ENCODE assay signal across 1 cellular context in the genomic region with DNA sequence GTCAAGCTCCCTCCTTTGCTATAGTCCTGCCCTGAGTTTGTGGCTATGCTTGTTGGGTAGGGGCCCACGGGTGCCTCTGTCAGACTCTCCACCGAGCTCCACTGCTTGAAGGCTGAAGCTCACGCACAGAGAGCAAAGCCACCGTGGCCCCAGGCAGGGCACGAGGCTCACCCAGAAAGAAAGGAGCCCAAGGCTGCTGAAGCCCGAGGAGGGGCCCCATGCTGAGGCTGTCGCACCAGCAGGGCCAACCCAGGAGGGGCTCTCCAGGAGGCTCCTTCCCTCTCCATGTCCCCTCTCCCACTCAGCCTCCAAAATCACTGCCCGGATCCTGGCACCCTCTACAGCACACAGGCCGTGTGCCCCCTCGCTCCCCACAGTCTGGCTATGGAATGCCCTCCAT.
TF ChIP-seq lines count a peak whose summit lies in the region.

No MANE protein-coding gene starts in this region.

TF ChIP-seq in GM12878, 131 proteins besides CTCF, POLR2A, EP300 and RAD21 (continued from another document):
- TF ChIP-seq, protein P1, sequence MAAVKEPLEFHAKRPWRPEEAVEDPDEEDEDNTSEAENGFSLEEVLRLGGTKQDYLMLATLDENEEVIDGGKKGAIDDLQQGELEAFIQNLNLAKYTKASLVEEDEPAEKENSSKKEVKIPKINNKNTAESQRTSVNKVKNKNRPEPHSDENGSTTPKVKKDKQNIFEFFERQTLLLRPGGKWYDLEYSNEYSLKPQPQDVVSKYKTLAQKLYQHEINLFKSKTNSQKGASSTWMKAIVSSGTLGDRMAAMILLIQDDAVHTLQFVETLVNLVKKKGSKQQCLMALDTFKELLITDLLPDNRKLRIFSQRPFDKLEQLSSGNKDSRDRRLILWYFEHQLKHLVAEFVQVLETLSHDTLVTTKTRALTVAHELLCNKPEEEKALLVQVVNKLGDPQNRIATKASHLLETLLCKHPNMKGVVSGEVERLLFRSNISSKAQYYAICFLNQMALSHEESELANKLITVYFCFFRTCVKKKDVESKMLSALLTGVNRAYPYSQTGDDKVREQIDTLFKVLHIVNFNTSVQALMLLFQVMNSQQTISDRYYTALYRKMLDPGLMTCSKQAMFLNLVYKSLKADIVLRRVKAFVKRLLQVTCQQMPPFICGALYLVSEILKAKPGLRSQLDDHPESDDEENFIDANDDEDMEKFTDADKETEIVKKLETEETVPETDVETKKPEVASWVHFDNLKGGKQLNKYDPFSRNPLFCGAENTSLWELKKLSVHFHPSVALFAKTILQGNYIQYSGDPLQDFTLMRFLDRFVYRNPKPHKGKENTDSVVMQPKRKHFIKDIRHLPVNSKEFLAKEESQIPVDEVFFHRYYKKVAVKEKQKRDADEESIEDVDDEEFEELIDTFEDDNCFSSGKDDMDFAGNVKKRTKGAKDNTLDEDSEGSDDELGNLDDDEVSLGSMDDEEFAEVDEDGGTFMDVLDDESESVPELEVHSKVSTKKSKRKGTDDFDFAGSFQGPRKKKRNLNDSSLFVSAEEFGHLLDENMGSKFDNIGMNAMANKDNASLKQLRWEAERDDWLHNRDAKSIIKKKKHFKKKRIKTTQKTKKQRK (IDR thresholded peaks at IDR 0.05; ENCODE audit: low read depth, low read length) = no peak
- TF ChIP-seq, protein P2, sequence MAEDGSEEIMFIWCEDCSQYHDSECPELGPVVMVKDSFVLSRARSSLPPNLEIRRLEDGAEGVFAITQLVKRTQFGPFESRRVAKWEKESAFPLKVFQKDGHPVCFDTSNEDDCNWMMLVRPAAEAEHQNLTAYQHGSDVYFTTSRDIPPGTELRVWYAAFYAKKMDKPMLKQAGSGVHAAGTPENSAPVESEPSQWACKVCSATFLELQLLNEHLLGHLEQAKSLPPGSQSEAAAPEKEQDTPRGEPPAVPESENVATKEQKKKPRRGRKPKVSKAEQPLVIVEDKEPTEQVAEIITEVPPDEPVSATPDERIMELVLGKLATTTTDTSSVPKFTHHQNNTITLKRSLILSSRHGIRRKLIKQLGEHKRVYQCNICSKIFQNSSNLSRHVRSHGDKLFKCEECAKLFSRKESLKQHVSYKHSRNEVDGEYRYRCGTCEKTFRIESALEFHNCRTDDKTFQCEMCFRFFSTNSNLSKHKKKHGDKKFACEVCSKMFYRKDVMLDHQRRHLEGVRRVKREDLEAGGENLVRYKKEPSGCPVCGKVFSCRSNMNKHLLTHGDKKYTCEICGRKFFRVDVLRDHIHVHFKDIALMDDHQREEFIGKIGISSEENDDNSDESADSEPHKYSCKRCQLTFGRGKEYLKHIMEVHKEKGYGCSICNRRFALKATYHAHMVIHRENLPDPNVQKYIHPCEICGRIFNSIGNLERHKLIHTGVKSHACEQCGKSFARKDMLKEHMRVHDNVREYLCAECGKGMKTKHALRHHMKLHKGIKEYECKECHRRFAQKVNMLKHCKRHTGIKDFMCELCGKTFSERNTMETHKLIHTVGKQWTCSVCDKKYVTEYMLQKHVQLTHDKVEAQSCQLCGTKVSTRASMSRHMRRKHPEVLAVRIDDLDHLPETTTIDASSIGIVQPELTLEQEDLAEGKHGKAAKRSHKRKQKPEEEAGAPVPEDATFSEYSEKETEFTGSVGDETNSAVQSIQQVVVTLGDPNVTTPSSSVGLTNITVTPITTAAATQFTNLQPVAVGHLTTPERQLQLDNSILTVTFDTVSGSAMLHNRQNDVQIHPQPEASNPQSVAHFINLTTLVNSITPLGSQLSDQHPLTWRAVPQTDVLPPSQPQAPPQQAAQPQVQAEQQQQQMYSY (CRISPR knock-in tag; IDR thresholded peaks at IDR 0.05) = no peak
- no peak for TF ChIP-seq CREM (IDR thresholded peaks at IDR 0.05; ENCODE audit: low read depth)
- TF ChIP-seq ZBED1 (IDR thresholded peaks at IDR 0.05; ENCODE audit: borderline replicate concordance) = no peak
- no peak for TF ChIP-seq ZNF207 (IDR thresholded peaks at IDR 0.05; ENCODE audit: borderline replicate concordance)
- no peak for TF ChIP-seq CEBPB (IDR thresholded peaks at IDR 0.05; ENCODE audit: borderline replicate concordance in 1 of 2, low read depth in 2 of 2, low read length in 2 of 2)
